In the genomic region with DNA sequence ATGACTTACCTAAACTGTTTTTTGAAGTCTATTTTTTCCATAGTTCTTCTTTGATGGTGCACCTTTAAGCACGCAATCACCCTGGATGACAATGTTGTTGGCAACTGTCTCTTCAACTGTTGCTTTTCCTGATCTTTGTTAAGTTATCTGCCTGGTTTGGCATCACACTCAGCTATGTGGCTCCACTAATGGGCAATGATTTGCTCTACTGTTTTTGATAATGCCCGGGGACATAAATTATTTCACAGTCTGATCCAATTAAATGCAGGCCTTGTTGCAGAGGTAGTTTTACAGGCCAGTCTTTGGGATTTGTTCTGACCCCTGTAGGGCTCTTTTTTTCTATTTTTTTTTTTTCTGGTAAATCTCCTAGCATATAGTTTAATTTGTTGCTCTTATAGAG, we compare ENCODE assay signal across 6 cellular contexts.
"Had no signal": no experiment of that assay in that cellular context is flagged by ENCODE, and none has a peak within 500 bp of the region (broad histone marks: within the 10 kb centered on the region; RNA-seq: fewer than 3 reads in every experiment).

No MANE protein-coding gene starts in this region.

- DNase-seq: IMR-90, KBM-7, KG1 had no signal

- H3K27ac ChIP-seq: HL-60 had no signal

- H3K4me3 ChIP-seq: K562 had no signal

- ATAC-seq: HepG2, K562 had no signal
